Comparison of ENCODE assay signal across 29 cellular contexts in the genomic region with DNA sequence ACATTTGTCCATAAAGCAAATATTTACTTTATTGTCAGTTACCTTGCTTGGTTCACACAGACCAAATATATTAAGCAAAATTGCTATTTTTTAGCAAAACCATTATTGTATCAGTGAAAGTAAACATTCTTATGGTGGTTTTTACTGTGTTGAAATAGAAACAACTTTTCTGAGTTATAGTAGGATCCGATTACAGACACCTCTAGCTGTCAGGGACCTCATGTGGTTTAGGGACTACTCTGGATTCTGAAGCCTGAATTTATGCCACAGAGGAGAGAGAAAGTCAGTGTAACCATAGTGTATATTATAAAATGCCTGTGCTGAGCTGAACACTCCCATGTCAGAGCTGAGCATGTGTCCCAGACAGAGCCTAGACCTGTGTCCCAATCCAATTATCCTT.
"Had no signal": no experiment of that assay in that cellular context is flagged by ENCODE, and none has a peak within 500 bp of the region (broad histone marks: within the 10 kb centered on the region; RNA-seq: fewer than 3 reads in every experiment).

No MANE protein-coding gene starts in this region.

- H3K27ac ChIP-seq: brain microvascular endothelial cell, esophagus muscularis mucosa, foreskin keratinocyte, gastroesophageal sphincter, WERI-Rb-1 had no signal

- H3K9me3 ChIP-seq: esophagus muscularis mucosa, gastroesophageal sphincter had no signal

- DNase-seq: activated B cell treated with CpG ODN at 0.5 μM for 24 hours; activated CD4-positive, alpha-beta T cell treated with anti-CD3 and anti-CD28 coated beads for 48 hours; activated CD4-positive, alpha-beta T cell treated with anti-CD3 and anti-CD28 coated beads, Interleukin-2, amount 50 U/mL, for 1 hour; activated CD4-positive, alpha-beta T cell treated with anti-CD3 and anti-CD28 coated beads, Interleukin-2, amount 50 U/mL, for 48 hours; activated CD8-positive, alpha-beta memory T cell treated with anti-CD3 and anti-CD28 coated beads for 24 hours; activated CD8-positive, alpha-beta T cell treated with anti-CD3 and anti-CD28 coated beads for 36 hours; activated effector memory CD4-positive, alpha-beta T cell treated with Interleukin-2 at 50 U/mL for 16 hours; activated gamma-delta T cell treated with Interleukin-2 at 50 U/mL for 16 hours; activated naive CD4-positive, alpha-beta T cell treated with anti-CD3 and anti-CD28 coated beads, Interleukin-2, amount 50 U/mL, for 16 hours; activated naive CD4-positive, alpha-beta T cell treated with Interleukin-2 at 50 U/mL for 16 hours; activated T-cell treated with anti-CD3 and anti-CD28 coated beads, Interleukin-2, amount 50 U/mL, for 4 hours; amniotic stem cell; anterior cingulate cortex; brain microvascular endothelial cell; cortex of kidney; dermis blood vessel endothelial cell; effector CD4-positive, alpha-beta T cell; effector memory CD8-positive, alpha-beta T cell; erythroblast; foreskin keratinocyte; head of caudate nucleus; T-helper 1 cell; T-helper 17 cell; T1000; WERI-Rb-1 had no signal

- ATAC-seq: activated CD4-positive, CD25-positive, alpha-beta regulatory T cell treated with anti-CD3 and anti-CD28 coated beads, Interleukin-2, amount 50 U/mL, for 24 hours; activated CD8-positive, alpha-beta T cell treated with anti-CD3 and anti-CD28 coated beads for 36 hours; activated T-cell treated with anti-CD3 and anti-CD28 coated beads, Interleukin-2, amount 50 U/mL, for 4 hours; activated T-helper 17 cell treated with anti-CD3 and anti-CD28 coated beads, Interleukin-2, amount 50 U/mL, for 72 hours; effector memory CD8-positive, alpha-beta T cell; foreskin keratinocyte; gastroesophageal sphincter; T-helper 17 cell had no signal

- H3K27me3 ChIP-seq: brain microvascular endothelial cell, esophagus muscularis mucosa, foreskin keratinocyte, gastroesophageal sphincter had no signal

- H3K4me1 ChIP-seq: esophagus muscularis mucosa, foreskin keratinocyte, gastroesophageal sphincter had no signal

- H3K36me3 ChIP-seq: brain microvascular endothelial cell, esophagus muscularis mucosa, gastroesophageal sphincter, WERI-Rb-1 had no signal

- H3K4me3 ChIP-seq: esophagus muscularis mucosa, gastroesophageal sphincter had no signal
